Comparison of ENCODE assay signal across 1 cellular context in genomic region chr10:131897297-131897899, GRCh38.
TF ChIP-seq lines count a peak whose summit lies in the region.

No MANE protein-coding gene starts in this region.

TF ChIP-seq in GM12878, 131 proteins besides CTCF, POLR2A, EP300 and RAD21 (continued from another document):
- TF ChIP-seq ZBTB40 (IDR thresholded peaks at IDR 0.05; ENCODE audit: borderline replicate concordance): no peak
